Comparison of ENCODE assay signal across 16 cellular contexts in the genomic region with DNA sequence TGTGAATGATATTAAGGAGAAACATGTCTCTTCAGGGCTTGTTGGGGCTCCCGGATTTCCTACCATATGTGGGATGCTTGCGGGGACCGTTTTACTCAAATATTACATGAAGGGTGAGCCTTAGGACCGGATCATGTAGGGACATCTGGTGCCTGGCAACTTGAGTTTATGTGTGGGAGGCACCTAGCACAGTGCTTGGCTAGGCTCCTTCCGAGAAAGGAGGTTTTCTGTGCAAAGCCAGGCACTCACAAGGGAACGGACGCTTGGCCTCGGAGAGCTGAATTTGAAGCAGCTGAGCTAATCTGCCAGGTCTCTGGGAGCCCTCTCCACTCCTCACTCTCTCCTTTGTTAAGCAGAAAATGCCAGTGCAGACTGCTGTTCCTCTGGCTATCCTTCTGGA.
DNase-seq lines count a peak whose midpoint lies in the region; ATAC-seq, FAIRE-seq and TF ChIP-seq lines count a peak whose summit lies in the region.
"Had no signal": no experiment of that assay in that cellular context is flagged by ENCODE, and none has a peak within 500 bp of the region (broad histone marks: within the 10 kb centered on the region; RNA-seq: fewer than 3 reads in every experiment).

No MANE protein-coding gene starts in this region.

- no peaks in the 10 kb centered on the region for H3K36me3 ChIP-seq in GM23338 (ENCODE audit: insufficient read depth)
- no peaks in the 10 kb centered on the region for H3K36me3 ChIP-seq in pancreas
- H3K36me3 ChIP-seq: BLaER1 treated with 17β-estradiol and CSF1 and Interleukin-3, amounts not matched to agents 10 nM and 100 nM; SJCRH30 had no signal

- intact Hi-C loops in pancreas (cut with DNase I) = loop anchor here in 1 of 3 donors (10.0 kb wide), 1 partner anchor 616 kb away; no protein-coding TSS in a partner anchor

- H3K27ac ChIP-seq in GM23338 (ENCODE audit: low read depth) = no peak overlapping the region
- no peak overlapping the region for H3K27ac ChIP-seq in pancreas
- H3K27ac ChIP-seq: BLaER1 treated with 17β-estradiol and CSF1 and Interleukin-3, amounts not matched to agents 10 nM and 100 nM; KMS-11; PC-9; SJCRH30 had no signal

- no peak for ATAC-seq in GM23338
- ATAC-seq in stimulated activated naive CD8-positive, alpha-beta T cell treated with anti-CD3 and anti-CD28 coated beads, Interleukin-15, amount 100 ng/mL, for 72 hours = no peak
- no peak for ATAC-seq in pancreas

- H3K27me3 Mint-ChIP-seq in GM23338 (ENCODE audit: insufficient read depth, low read depth, poor library complexity) = peaks cover 11% of the 10 kb centered on the region
- peaks cover 24% of the 10 kb centered on the region for H3K27me3 Mint-ChIP-seq in stimulated activated naive CD8-positive, alpha-beta T cell treated with anti-CD3 and anti-CD28 coated beads, Interleukin-15, amount 100 ng/mL, for 72 hours

- no peaks in the 10 kb centered on the region for H3F3A ChIP-seq in GM23338 (replicated peaks; ENCODE audit: low read depth)

- H3K4me2 ChIP-seq in GM23338 = no peak overlapping the region
- H3K4me2 ChIP-seq: BLaER1 treated with 17β-estradiol and CSF1 and Interleukin-3, amounts not matched to agents 10 nM and 100 nM; KMS-11; PC-9 had no signal

- no peak overlapping the region for H3K27ac Mint-ChIP-seq in GM23338
- no peak overlapping the region for H3K27ac Mint-ChIP-seq in stimulated activated naive CD8-positive, alpha-beta T cell treated with anti-CD3 and anti-CD28 coated beads, Interleukin-15, amount 100 ng/mL, for 72 hours

- no peaks in the 10 kb centered on the region for H3K9me3 Mint-ChIP-seq in GM23338
- H3K9me3 Mint-ChIP-seq in stimulated activated naive CD8-positive, alpha-beta T cell treated with anti-CD3 and anti-CD28 coated beads, Interleukin-15, amount 100 ng/mL, for 72 hours = no peaks in the 10 kb centered on the region

- no peaks in the 10 kb centered on the region for H3K9me3 ChIP-seq in pancreas
- H3K9me3 ChIP-seq: BLaER1 treated with 17β-estradiol and CSF1 and Interleukin-3, amounts not matched to agents 10 nM and 100 nM; SJCRH30 had no signal

- no peak for TF ChIP-seq CTCF in GM23338 (conservative IDR thresholded peaks at IDR 0.05; ENCODE audit: low read depth in 2 of 2)
- TF ChIP-seq CTCF in pancreas (IDR thresholded peaks at IDR 0.05) = no peak

- H2AFZ ChIP-seq in GM23338 = no peak overlapping the region
- H2AFZ ChIP-seq: PC-9 had no signal

- H3K36me3 Mint-ChIP-seq in GM23338 (ENCODE audit: low read depth) = no peaks in the 10 kb centered on the region

- peaks cover 14% of the 10 kb centered on the region; the same call in 2 of the 3 replicates for H3K4me1 Mint-ChIP-seq in GM23338
- peaks cover 7% of the 10 kb centered on the region for H3K4me1 Mint-ChIP-seq in stimulated activated naive CD8-positive, alpha-beta T cell treated with anti-CD3 and anti-CD28 coated beads, Interleukin-15, amount 100 ng/mL, for 72 hours

- 57 to 63% methylated on average over 8 of the region's 8 CpGs for WGBS in pancreas, 2 donors

- H3K9me2 ChIP-seq in GM23338 (ENCODE audit: insufficient read depth) = no peaks in the 10 kb centered on the region

- no peak overlapping the region for H3K4me3 Mint-ChIP-seq in GM23338
- H3K4me3 Mint-ChIP-seq in stimulated activated naive CD8-positive, alpha-beta T cell treated with anti-CD3 and anti-CD28 coated beads, Interleukin-15, amount 100 ng/mL, for 72 hours = no peak overlapping the region

- H3K27me3 ChIP-seq in GM23338 (ENCODE audit: insufficient read depth) = no peaks in the 10 kb centered on the region
- H3K27me3 ChIP-seq in pancreas = no peaks in the 10 kb centered on the region
- H3K27me3 ChIP-seq: BLaER1 treated with 17β-estradiol and CSF1 and Interleukin-3, amounts not matched to agents 10 nM and 100 nM had no signal

- no peak for FAIRE-seq in pancreas (lab: Jason Lieb, UNC)

- DNase-seq in Ammon's horn (ENCODE audit: low spot score) = peak; percentile 40
- peak; percentile 63 for DNase-seq in NCI-H524 treated with DMSO at 0.1 percent for 48 hours (lab: John Stamatoyannopoulos, UW)
- peak; percentile 48 for DNase-seq in inferior parietal cortex (ENCODE audit: extremely low spot score)
- DNase-seq in occipital lobe (lab: John Stamatoyannopoulos, UW) = peak; percentile 60
- DNase-seq in activated CD4-positive, alpha-beta T cell treated with anti-CD3 and anti-CD28 coated beads for 48 hours = no peak
- no peak for DNase-seq in GM23338 (ENCODE audit: low spot score)
- no peak for DNase-seq in stimulated activated naive CD8-positive, alpha-beta T cell treated with anti-CD3 and anti-CD28 coated beads, Interleukin-15, amount 100 ng/mL, for 72 hours
- no peak for DNase-seq in pancreas
- DNase-seq: GF-D8, NCI-H1092 treated with DMSO at 0.1 percent for 48 hours, NCI-H226, NCI-H774, PC-9, SJCRH30 had no signal

- no peaks in the 10 kb centered on the region for H3K79me2 ChIP-seq in GM23338 (replicated peaks; ENCODE audit: insufficient read depth)

- H3K4me1 ChIP-seq in GM23338 (ENCODE audit: insufficient read depth) (no peaks in the 10 kb centered on the region), pancreas (no peaks in the 10 kb centered on the region)
- H3K4me1 ChIP-seq: SJCRH30 had no signal

- no peaks in the 10 kb centered on the region for H4K20me1 ChIP-seq in GM23338 (replicated peaks; ENCODE audit: insufficient read depth)
- H4K20me1 ChIP-seq: BLaER1 treated with 17β-estradiol and CSF1 and Interleukin-3, amounts not matched to agents 10 nM and 100 nM had no signal

- H3K4me3 ChIP-seq in GM23338 (no peak overlapping the region), pancreas (no peak overlapping the region)
- H3K4me3 ChIP-seq: BLaER1 treated with 17β-estradiol and CSF1 and Interleukin-3, amounts not matched to agents 10 nM and 100 nM; PC-9; SJCRH30 had no signal

TF ChIP-seq in GM23338, 12 proteins besides CTCF, POLR2A, EP300 and RAD21:
- TF ChIP-seq ZNF114 (CRISPR knock-in tag; IDR thresholded peaks at IDR 0.05) (no peak), ZNF331 (CRISPR knock-in tag; IDR thresholded peaks at IDR 0.05; ENCODE audit: low read depth) (no peak)

Comparison
In these comparisons a context has a peak if more than half of its experiments do, and no peak if none do; other contexts are left out.
1. DNase-seq: peak in Ammon's horn (single experiment), NCI-H524 treated with DMSO at 0.1 percent for 48 hours (single experiment), inferior parietal cortex (single experiment) and occipital lobe (single experiment); none in activated CD4-positive, alpha-beta T cell treated with anti-CD3 and anti-CD28 coated beads for 48 hours (single experiment), GM23338 (single experiment), stimulated activated naive CD8-positive, alpha-beta T cell treated with anti-CD3 and anti-CD28 coated beads, Interleukin-15, amount 100 ng/mL, for 72 hours (0 of 2) and pancreas (0 of 6).